In genomic region chr2:173969886-173970285, GRCh38 we compare ENCODE assay signal across 19 cellular contexts. TPM values are rescaled to one million over a fixed set of nuclear protein-coding genes. Genes with fewer than 3 reads are reported as not detected.
DNase-seq lines count a peak whose midpoint lies in the region; ATAC-seq and TF ChIP-seq lines count a peak whose summit lies in the region.
"Had no signal": no experiment of that assay in that cellular context is flagged by ENCODE, and none has a peak within 500 bp of the region (broad histone marks: within the 10 kb centered on the region; RNA-seq: fewer than 3 reads in every experiment).

No MANE protein-coding gene starts in this region.

- no peak overlapping the region for H2BK12ac ChIP-seq in H9 (ENCODE audit: insufficient read length, low read depth, low read length)

- H3K4ac ChIP-seq in H9 (ENCODE audit: low read depth, low read length) = no peak overlapping the region

- H3K9ac ChIP-seq in H9 (ENCODE audit: extremely low read depth, insufficient read length, low read length) = no peak overlapping the region
- no peak overlapping the region for H3K9ac ChIP-seq in adipocyte (ENCODE audit: low read length)
- no peak overlapping the region for H3K9ac ChIP-seq in iPS-20b (ENCODE audit: low read depth, low read length)

- H2BK15ac ChIP-seq in H9 (ENCODE audit: low read depth, low read length) = no peak overlapping the region

- no peaks in the 10 kb centered on the region for H4K20me1 ChIP-seq in H9 (ENCODE audit: control insufficient read depth, insufficient read depth, insufficient read length)

- H3K36me3 Mint-ChIP-seq in H9 (ENCODE audit: insufficient read depth in 1 of 3, low read depth in 3 of 3) = peaks cover 0 to 4% (median 2%) of the 10 kb centered on the region in 3 experiments; a peak in 3 of 7 replicates
- peaks cover 0 to 2% (median 0%) of the 10 kb centered on the region in 3 donors for H3K36me3 Mint-ChIP-seq in naive thymus-derived CD8-positive, alpha-beta T cell
- H3K36me3 Mint-ChIP-seq in naive thymus-derived CD4-positive, alpha-beta T cell = peaks cover 0 to 2% (median 0%) of the 10 kb centered on the region in 5 donors

- H3K27me3 ChIP-seq in AG04450 (ENCODE audit: control insufficient read depth, insufficient read depth, low read length) (no peaks in the 10 kb centered on the region), H9 (ENCODE audit: insufficient read depth, low read length) (no peaks in the 10 kb centered on the region), adipocyte (replicated peaks; ENCODE audit: control insufficient read depth, insufficient read depth, low read length) (no peaks in the 10 kb centered on the region), iPS-20b (ENCODE audit: insufficient read depth, low read length) (no peaks in the 10 kb centered on the region)
- no peaks in the 10 kb centered on the region for H3K27me3 ChIP-seq in naive thymus-derived CD4-positive, alpha-beta T cell (ENCODE audit: control insufficient read depth in 2 of 2, insufficient read depth in 2 of 2, low read length in 2 of 2)
- H3K27me3 ChIP-seq: Peyer's patch had no signal

- H4K8ac ChIP-seq in H9 (replicated peaks; ENCODE audit: insufficient read length, low read depth, low read length) = no peak overlapping the region

- no peak overlapping the region for H2BK120ac ChIP-seq in H9 (ENCODE audit: low read depth, low read length, poor library complexity, severe bottlenecking)

- TF ChIP-seq CTCF in AG04450 (IDR thresholded peaks at IDR 0.05; ENCODE audit: low read depth, low read length) = no peak
- no peak for TF ChIP-seq CTCF in H9 (conservative IDR thresholded peaks at IDR 0.05)

- no peak overlapping the region for H3K56ac ChIP-seq in H9 (ENCODE audit: insufficient read length, low read depth, low read length)

- no peak overlapping the region for H2BK20ac ChIP-seq in H9 (ENCODE audit: low read depth, low read length, poor library complexity, severe bottlenecking)

- peak overlapping the region in 2 of 3 experiments; percentile 59 to 89; a peak in 3 of 7 replicates for H3K27ac Mint-ChIP-seq in H9
- H3K27ac Mint-ChIP-seq in naive thymus-derived CD8-positive, alpha-beta T cell = no peak overlapping the region
- H3K27ac Mint-ChIP-seq in naive thymus-derived CD4-positive, alpha-beta T cell = no peak overlapping the region
- H3K27ac Mint-ChIP-seq: B cell had no signal

- H3K18ac ChIP-seq in H9 (ENCODE audit: insufficient read length, low read depth, low read length) = no peak overlapping the region

- no peaks in the 10 kb centered on the region for H3K79me2 ChIP-seq in H9 (ENCODE audit: insufficient read depth, low read length)

- H3K4me1 ChIP-seq in H9 (ENCODE audit: insufficient read depth, low read length) (peaks cover 6% of the 10 kb centered on the region; the same call in 1 of the 2 replicates), adipocyte (ENCODE audit: control insufficient read depth, insufficient read depth, low read length) (peaks cover 10% of the 10 kb centered on the region), iPS-20b (ENCODE audit: insufficient read depth, low read length) (peaks cover 17% of the 10 kb centered on the region)
- H3K4me1 ChIP-seq in naive thymus-derived CD4-positive, alpha-beta T cell (ENCODE audit: control insufficient read depth in 2 of 2, insufficient read depth in 2 of 2, low read length in 2 of 2) = peaks cover 0 to 7% of the 10 kb centered on the region in 2 donors

- H3K4me3 ChIP-seq in AG04450 (ENCODE audit: low read depth, low read length) = no peak overlapping the region
- no peak overlapping the region for H3K4me3 ChIP-seq in adipocyte (ENCODE audit: low read length)
- no peak overlapping the region for H3K4me3 ChIP-seq in iPS-20b (ENCODE audit: low read length)
- H3K4me3 ChIP-seq in naive thymus-derived CD4-positive, alpha-beta T cell (ENCODE audit: low read length) = no peak overlapping the region
- H3K4me3 ChIP-seq: Peyer's patch had no signal

- peaks cover 0 to 2% of the 10 kb centered on the region in 2 experiments; a peak in 1 of 5 replicates for H3K9me3 Mint-ChIP-seq in H9
- no peaks in the 10 kb centered on the region for H3K9me3 Mint-ChIP-seq in naive thymus-derived CD8-positive, alpha-beta T cell
- H3K9me3 Mint-ChIP-seq in naive thymus-derived CD4-positive, alpha-beta T cell = no peaks in the 10 kb centered on the region

- no peak overlapping the region for H2AFZ ChIP-seq in H9 (ENCODE audit: low read length)

- no peak overlapping the region for H3K14ac ChIP-seq in H9 (ENCODE audit: insufficient read depth, low read length)

- H3K9me3 ChIP-seq in AG04450 (ENCODE audit: control insufficient read depth, insufficient read depth, low read length) (no peaks in the 10 kb centered on the region; the same call in 1 of the 2 replicates), H9 (ENCODE audit: control insufficient read depth, low read depth, low read length) (no peaks in the 10 kb centered on the region), adipocyte (ENCODE audit: control insufficient read depth, low read length) (no peaks in the 10 kb centered on the region), iPS-20b (ENCODE audit: insufficient read depth, low read depth, low read length) (no peaks in the 10 kb centered on the region)
- H3K9me3 ChIP-seq in naive thymus-derived CD4-positive, alpha-beta T cell (ENCODE audit: control insufficient read depth in 2 of 3, low read length in 3 of 3) = no peaks in the 10 kb centered on the region
- H3K9me3 ChIP-seq: Peyer's patch had no signal

- CTCF ChIA-PET in AG04450 (lab: Charles Lee) = interaction anchor here (0.7 to 1.1 kb wide), 2 partner anchors 372 to 521 kb away, joined by 3 read pairs; no protein-coding TSS in a partner anchor
- CTCF ChIA-PET in naive thymus-derived CD4-positive, alpha-beta T cell (lab: Charles Lee) = no interaction called here

- WGBS in H9 (ENCODE audit: extremely low coverage, insufficient read length, low lambda C conversion rate) = no CpG with 5 or more reads among the region's 1 CpG

- no peaks in the 10 kb centered on the region for H3K79me1 ChIP-seq in H9 (ENCODE audit: insufficient read depth, low read depth, low read length, poor library complexity, severe bottlenecking)

- no peak overlapping the region for H2AK5ac ChIP-seq in H9 (ENCODE audit: insufficient read length, low read length)

- H3K36me3 ChIP-seq in adipocyte (ENCODE audit: control insufficient read depth, insufficient read depth, low read length, severe bottlenecking) (no peaks in the 10 kb centered on the region), iPS-20b (ENCODE audit: insufficient read depth, low read depth, low read length) (no peaks in the 10 kb centered on the region)
- peaks cover 0 to 9% (median 0%) of the 10 kb centered on the region in 3 experiments for H3K36me3 ChIP-seq in naive thymus-derived CD4-positive, alpha-beta T cell (ENCODE audit: control insufficient read depth in 2 of 3, insufficient read depth in 3 of 3, low read length in 3 of 3)
- H3K36me3 ChIP-seq: Peyer's patch had no signal

- peaks cover 37 to 46% of the 10 kb centered on the region in 2 experiments for H3K4me1 Mint-ChIP-seq in H9
- peaks cover 9 to 12% (median 10%) of the 10 kb centered on the region in 4 donors for H3K4me1 Mint-ChIP-seq in naive thymus-derived CD8-positive, alpha-beta T cell
- H3K4me1 Mint-ChIP-seq in naive thymus-derived CD4-positive, alpha-beta T cell = peaks cover 7 to 21% (median 11%) of the 10 kb centered on the region in 7 donors

- intact Hi-C loops in naive thymus-derived CD4-positive, alpha-beta T cell (cut with micrococcal nuclease) = loop anchor here (5.0 to 10.0 kb wide), 6 partner anchors 625 to 1865 kb away; partner anchors contain the start of genes DLX2 (in 1 of the 2), PDK1 (in 1 of the 2) and WIPF1 (in 1 of the 2)

- DNase-seq in AG04450 (ENCODE audit: low read depth, low spot score) (no peak), H9 (no peak), adipocyte (ENCODE audit: low read depth) (peak; percentile 61), NCI-H748 (lab: John Stamatoyannopoulos, UW; ENCODE audit: unreplicated experiment) (no peak)
- DNase-seq in naive thymus-derived CD8-positive, alpha-beta T cell = no peak
- no peak for DNase-seq in naive thymus-derived CD4-positive, alpha-beta T cell
- DNase-seq in activated CD4-positive, alpha-beta T cell treated with anti-CD3 and anti-CD28 coated beads for 1 hour = no peak
- DNase-seq: 8988T; DMS153; KG1; NCI-H1105 treated with DMSO at 0.1 percent for 48 hours; NCI-H1694; NCI-H2081 treated with DMSO at 0.1 percent for 48 hours; NCI-H748 treated with DMSO at 0.1 percent for 48 hours; NK-92 treated with Interleukin-12 subunit alpha and Interleukin-12 subunit beta, amount 100 ng/mL, for 24 hours; Peyer's patch had no signal

- H4K91ac ChIP-seq in H9 (ENCODE audit: insufficient read length, low read depth, low read length) = no peak overlapping the region

- no peaks in the 10 kb centered on the region for H3K27me3 Mint-ChIP-seq in H9 (ENCODE audit: low read depth)
- peaks cover 0 to 3% (median 0%) of the 10 kb centered on the region in 5 donors for H3K27me3 Mint-ChIP-seq in naive thymus-derived CD8-positive, alpha-beta T cell
- peaks cover 0 to 6% (median 2%) of the 10 kb centered on the region in 5 donors for H3K27me3 Mint-ChIP-seq in naive thymus-derived CD4-positive, alpha-beta T cell

- H3K4me2 ChIP-seq in H9 (ENCODE audit: insufficient read depth, insufficient read length, low read length) = no peak overlapping the region

- no peak overlapping the region for H2BK5ac ChIP-seq in H9 (ENCODE audit: insufficient read length, low read length)

- no peak for ATAC-seq in naive thymus-derived CD8-positive, alpha-beta T cell
- ATAC-seq in naive thymus-derived CD4-positive, alpha-beta T cell = no peak
- ATAC-seq: Right ventricle myocardium inferior had no signal

- H3K27ac ChIP-seq in AG04450 (ENCODE audit: low read depth, low read length) (peak overlapping the region; percentile 48), H9 (ENCODE audit: insufficient read length, low read depth, low read length) (no peak overlapping the region), iPS-20b (ENCODE audit: low read length) (peak overlapping the region; percentile 26)
- H3K27ac ChIP-seq in naive thymus-derived CD4-positive, alpha-beta T cell (ENCODE audit: low read depth, low read length) = no peak overlapping the region
- H3K27ac ChIP-seq: Peyer's patch had no signal

- H3K23me2 ChIP-seq in H9 (ENCODE audit: insufficient read length, low read depth, low read length, poor library complexity, severe bottlenecking) = peaks cover 6% of the 10 kb centered on the region

- POLR2A ChIA-PET in AG04450 (lab: Yijun Ruan, JAX) = interaction anchor here (0.7 to 0.9 kb wide), 2 partner anchors 21 to 58 kb away, joined by 3 read pairs; no protein-coding TSS in a partner anchor
- POLR2A ChIA-PET in naive thymus-derived CD8-positive, alpha-beta T cell (lab: Charles Lee) = interaction anchor here (0.7 kb wide), 1 partner anchor 14 kb away, joined by 3 read pairs; no protein-coding TSS in a partner anchor
- POLR2A ChIA-PET in naive thymus-derived CD4-positive, alpha-beta T cell (lab: Charles Lee) = interaction anchor here (0.6 to 1.3 kb wide), 2 partner anchors 16 to 18 kb away, joined by 3 to 6 read pairs; no protein-coding TSS in a partner anchor

- no peak overlapping the region for H3T11ph ChIP-seq in H9 (ENCODE audit: low read length)

- no peak overlapping the region for H3K4me3 Mint-ChIP-seq in H9
- no peak overlapping the region for H3K4me3 Mint-ChIP-seq in naive thymus-derived CD8-positive, alpha-beta T cell
- H3K4me3 Mint-ChIP-seq in naive thymus-derived CD4-positive, alpha-beta T cell = no peak overlapping the region
- H3K4me3 Mint-ChIP-seq: B cell had no signal

- no peak overlapping the region for H3K23ac ChIP-seq in H9 (ENCODE audit: insufficient read length, low read depth, low read length)

- no peak overlapping the region for H4K5ac ChIP-seq in H9 (ENCODE audit: insufficient read length, low read depth, low read length)

RNA-seq across cellular contexts. Expression of gene SP3, which starts 4.7 kb away (rescaled TPM):
- 60.6 and 71.8 TPM in 2 replicates for polyA plus RNA-seq in AG04450 (2011; rRNA removed)
- polyA minus RNA-seq in AG04450 (2011; rRNA and poly(A)+ RNA removed) = 57.8 and 95.0 TPM in 2 replicates
- 86.3 and 87.6 TPM in 2 replicates for total RNA-seq in H9 (2021)
- 100 to 1,000 TPM; 135 to 141 TPM for total RNA-seq in naive thymus-derived CD8-positive, alpha-beta T cell
- 10 to 100 TPM; 51.4 to 67.9 (median 60.2) TPM for polyA plus RNA-seq in naive thymus-derived CD8-positive, alpha-beta T cell
- total RNA-seq in naive thymus-derived CD4-positive, alpha-beta T cell = 100 to 1,000 TPM; 108 to 158 (median 131) TPM
- polyA plus RNA-seq in naive thymus-derived CD4-positive, alpha-beta T cell = 100 to 1,000 TPM in 1 of 2 donors, 10 to 100 TPM in 1; 82.6 to 108 TPM

Comparison
In these comparisons a context has a peak if more than half of its experiments do, and no peak if none do; other contexts are left out.
1. H3K27ac ChIP-seq: peak in AG04450 (single experiment) and iPS-20b (single experiment); none in H9 (single experiment) and naive thymus-derived CD4-positive, alpha-beta T cell (single experiment).
2. H3K27ac Mint-ChIP-seq: peak in H9 (2 of 3); none in naive thymus-derived CD8-positive, alpha-beta T cell (0 of 10) and naive thymus-derived CD4-positive, alpha-beta T cell (0 of 9).